Comparison of ENCODE assay signal across 32 cellular contexts in the genomic region with DNA sequence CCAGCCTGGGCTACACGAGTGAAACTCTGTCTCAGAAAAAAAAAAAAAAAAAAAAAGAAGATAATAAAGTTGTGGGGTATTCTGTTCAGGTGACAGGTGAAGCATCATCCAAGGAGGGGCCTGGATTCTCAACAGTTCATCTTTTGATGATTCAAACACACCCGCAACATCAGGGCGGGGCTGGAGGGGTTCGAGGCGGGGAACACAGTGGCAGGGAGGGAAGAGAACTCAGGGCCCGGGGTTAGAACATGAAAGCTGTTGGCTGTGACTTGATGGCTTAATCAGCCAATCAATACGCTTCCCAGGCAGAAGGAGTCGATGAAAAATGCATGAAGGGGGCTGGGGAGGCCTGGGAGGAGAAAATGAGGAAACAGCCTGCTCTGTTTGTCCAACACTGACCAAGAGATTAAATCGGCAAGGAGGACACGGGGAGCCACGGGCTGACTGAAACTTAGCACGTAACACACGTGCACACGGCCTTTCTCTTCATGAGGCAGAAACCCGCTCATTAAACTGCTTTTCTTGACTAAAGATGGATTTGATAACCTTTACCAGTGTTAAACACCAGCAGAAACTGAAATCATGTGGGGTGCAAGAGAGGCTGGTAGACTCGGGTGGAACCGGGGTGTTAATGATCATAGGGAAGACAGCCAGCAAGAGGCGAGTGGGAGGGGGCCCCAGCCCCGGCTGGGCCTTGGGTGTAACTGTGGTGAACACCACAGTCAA.
DNase-seq lines count a peak whose midpoint lies in the region; TF ChIP-seq lines count a peak whose summit lies in the region.
"Had no signal": no experiment of that assay in that cellular context is flagged by ENCODE, and none has a peak within 500 bp of the region (broad histone marks: within the 10 kb centered on the region; RNA-seq: fewer than 3 reads in every experiment).

No MANE protein-coding gene starts in this region.

- no peak overlapping the region for H4K91ac ChIP-seq in H9 (ENCODE audit: insufficient read length, low read depth, low read length)

- no peaks in the 10 kb centered on the region for H3K27me3 ChIP-seq in H9 (ENCODE audit: insufficient read depth, low read length)
- peaks cover 18% of the 10 kb centered on the region for H3K27me3 ChIP-seq in osteoblast (ENCODE audit: insufficient read depth, low read length)
- H3K27me3 ChIP-seq: adrenal gland, hepatocyte, neutrophil, testis had no signal

- no peak overlapping the region for H3K4me3 ChIP-seq in osteoblast (ENCODE audit: insufficient read depth, low read length)
- H3K4me3 ChIP-seq: A549, adrenal gland, GM23248, hepatocyte, PC-9, psoas muscle, sigmoid colon, testis had no signal

- H3K79me2 ChIP-seq in H9 (ENCODE audit: insufficient read depth, low read length), result no peaks in the 10 kb centered on the region
- H3K79me2 ChIP-seq in osteoblast (ENCODE audit: insufficient read depth, low read length), result no peaks in the 10 kb centered on the region
- H3K79me2 ChIP-seq: hepatocyte had no signal

- H3K4me3 Mint-ChIP-seq in H9, result no peak overlapping the region; a peak in 1 of 5 replicates
- H3K4me3 Mint-ChIP-seq in activated CD4-positive, alpha-beta memory T cell treated with anti-CD3 and anti-CD28 coated beads, Interleukin-2, amount 10 ng/mL, durations not matched to agents 7 days and 5 days, result no peak overlapping the region
- H3K4me3 Mint-ChIP-seq: brain; CD4-positive, alpha-beta T cell; IgD-negative memory B cell; mesothelial cell of epicardium; T-helper 17 cell had no signal

- DNase-seq in activated T-cell treated with anti-CD3 and anti-CD28 coated beads for 48 hours (ENCODE audit: low read depth) (peak; percentile 19), H9 (no peak), osteoblast (ENCODE audit: insufficient read length, low spot score, missing footprints) (peak; percentile 5), Kasumi-1 (lab: John Stamatoyannopoulos, UW) (no peak), cortex of kidney (lab: John Stamatoyannopoulos, UW) (no peak)
- DNase-seq in activated T-cell treated with anti-CD3 and anti-CD28 coated beads, Interleukin-2, amount 50 U/mL, for 1 hour, result no peak
- DNase-seq in activated CD4-positive, alpha-beta memory T cell treated with anti-CD3 and anti-CD28 coated beads, Interleukin-2, amount 10 ng/mL, durations not matched to agents 7 days and 5 days, result no peak
- DNase-seq in stimulated activated naive CD4-positive, alpha-beta T cell treated with Interleukin-2 at 50 U/mL for 16 hours (lab: John Stamatoyannopoulos, UW), result no peak
- DNase-seq: activated CD8-positive, alpha-beta memory T cell treated with anti-CD3 and anti-CD28 coated beads, Interleukin-2, amount 50 U/mL, for 4 hours; adrenal gland; CD4-positive, alpha-beta T cell; foreskin melanocyte; GM23248; kidney glomerular epithelial cell; naive B cell; NCI-H1048; NCI-H2107; NCI-H345; NCI-H69; PC-9; sigmoid colon; SK-N-SH; stimulated activated naive CD4-positive, alpha-beta T cell; T-helper 17 cell; testis had no signal

- no peak overlapping the region for H2BK15ac ChIP-seq in H9 (ENCODE audit: low read depth, low read length)

- H3K23ac ChIP-seq in H9 (ENCODE audit: insufficient read length, low read depth, low read length), result no peak overlapping the region

- H4K5ac ChIP-seq in H9 (ENCODE audit: insufficient read length, low read depth, low read length), result no peak overlapping the region

- CTCF ChIA-PET in activated CD4-positive, alpha-beta memory T cell treated with anti-CD3 and anti-CD28 coated beads, Interleukin-2, amount 10 ng/mL, durations not matched to agents 7 days and 5 days (lab: Charles Lee), result no interaction called here

- no peaks in the 10 kb centered on the region for H3K9me3 Mint-ChIP-seq in H9
- peaks cover 2% of the 10 kb centered on the region for H3K9me3 Mint-ChIP-seq in activated CD4-positive, alpha-beta memory T cell treated with anti-CD3 and anti-CD28 coated beads, Interleukin-2, amount 10 ng/mL, durations not matched to agents 7 days and 5 days
- H3K9me3 Mint-ChIP-seq: CD4-positive, alpha-beta T cell; IgD-negative memory B cell; mesothelial cell of epicardium; naive B cell had no signal

- H2BK120ac ChIP-seq in H9 (ENCODE audit: low read depth, low read length, poor library complexity, severe bottlenecking), result no peak overlapping the region

- H4K8ac ChIP-seq in H9 (replicated peaks; ENCODE audit: insufficient read length, low read depth, low read length), result no peak overlapping the region

- H3K27ac ChIP-seq in H9 (ENCODE audit: insufficient read length, low read depth, low read length) (no peak overlapping the region), osteoblast (ENCODE audit: low read depth, low read length) (no peak overlapping the region)
- H3K27ac ChIP-seq: A549, adrenal gland, GM23248, hepatocyte, neutrophil, PC-9, psoas muscle, sigmoid colon, testis had no signal

- no peak overlapping the region for H3K9ac ChIP-seq in H9 (ENCODE audit: extremely low read depth, insufficient read length, low read length)
- H3K9ac ChIP-seq: GM23248, SK-N-SH had no signal

- H2AK5ac ChIP-seq in H9 (ENCODE audit: insufficient read length, low read length), result no peak overlapping the region

- H3K4ac ChIP-seq in H9 (ENCODE audit: low read depth, low read length), result no peak overlapping the region

- no CpG with 5 or more reads among the region's 19 CpGs for WGBS in H9 (ENCODE audit: extremely low coverage, insufficient read length, low lambda C conversion rate)

- no peaks in the 10 kb centered on the region for H3K36me3 Mint-ChIP-seq in H9 (ENCODE audit: insufficient read depth in 1 of 3, low read depth in 3 of 3)
- no peaks in the 10 kb centered on the region for H3K36me3 Mint-ChIP-seq in activated CD4-positive, alpha-beta memory T cell treated with anti-CD3 and anti-CD28 coated beads, Interleukin-2, amount 10 ng/mL, durations not matched to agents 7 days and 5 days (ENCODE audit: low read depth)
- H3K36me3 Mint-ChIP-seq: brain, mesothelial cell of epicardium, naive B cell had no signal

- no peaks in the 10 kb centered on the region for H3K9me3 ChIP-seq in H9 (ENCODE audit: control insufficient read depth, low read depth, low read length)
- H3K9me3 ChIP-seq in osteoblast (ENCODE audit: low read depth, low read length), result no peaks in the 10 kb centered on the region
- H3K9me3 ChIP-seq: A549, adrenal gland, neutrophil, psoas muscle, sigmoid colon, SK-N-SH, testis had no signal

- no peaks in the 10 kb centered on the region for H3K36me3 ChIP-seq in osteoblast (ENCODE audit: insufficient read depth, low read length)
- H3K36me3 ChIP-seq: adrenal gland, neutrophil, sigmoid colon had no signal

- no peak overlapping the region for H3K18ac ChIP-seq in H9 (ENCODE audit: insufficient read length, low read depth, low read length)

- H2AFZ ChIP-seq in H9 (ENCODE audit: low read length) (no peak overlapping the region), osteoblast (ENCODE audit: low read length) (no peak overlapping the region)
- H2AFZ ChIP-seq: GM23248, hepatocyte, PC-9 had no signal

- TF ChIP-seq CTCF in H9 (conservative IDR thresholded peaks at IDR 0.05), result no peak
- no peak for TF ChIP-seq CTCF in osteoblast (IDR thresholded peaks at IDR 0.05; ENCODE audit: extremely low read depth, low read depth, low read length)

- H3K79me1 ChIP-seq in H9 (ENCODE audit: insufficient read depth, low read depth, low read length, poor library complexity, severe bottlenecking), result no peaks in the 10 kb centered on the region

- H3K56ac ChIP-seq in H9 (ENCODE audit: insufficient read length, low read depth, low read length), result no peak overlapping the region

- H2BK20ac ChIP-seq in H9 (ENCODE audit: low read depth, low read length, poor library complexity, severe bottlenecking), result no peak overlapping the region

- peaks cover 3% of the 10 kb centered on the region; the same call in 1 of the 2 replicates for H3K27me3 Mint-ChIP-seq in H9 (ENCODE audit: low read depth)
- H3K27me3 Mint-ChIP-seq in activated CD4-positive, alpha-beta memory T cell treated with anti-CD3 and anti-CD28 coated beads, Interleukin-2, amount 10 ng/mL, durations not matched to agents 7 days and 5 days, result peaks cover 15% of the 10 kb centered on the region
- H3K27me3 Mint-ChIP-seq: CD4-positive, alpha-beta T cell had no signal

- no peaks in the 10 kb centered on the region for H3K23me2 ChIP-seq in H9 (ENCODE audit: insufficient read length, low read depth, low read length, poor library complexity, severe bottlenecking)

- H3K14ac ChIP-seq in H9 (ENCODE audit: insufficient read depth, low read length), result no peak overlapping the region; the same call in 1 of the 2 replicates

- POLR2A ChIA-PET in activated CD4-positive, alpha-beta memory T cell treated with anti-CD3 and anti-CD28 coated beads, Interleukin-2, amount 10 ng/mL, durations not matched to agents 7 days and 5 days (lab: Charles Lee), result no interaction called here

- H4K20me1 ChIP-seq in H9 (ENCODE audit: control insufficient read depth, insufficient read depth, insufficient read length), result no peaks in the 10 kb centered on the region
- H4K20me1 ChIP-seq in osteoblast (ENCODE audit: insufficient read depth, low read length), result peaks cover 2% of the 10 kb centered on the region

- H3K4me1 Mint-ChIP-seq in H9, result peaks cover 0 to 10% of the 10 kb centered on the region in 2 experiments; a peak in 2 of 4 replicates
- peaks cover 20% of the 10 kb centered on the region for H3K4me1 Mint-ChIP-seq in activated CD4-positive, alpha-beta memory T cell treated with anti-CD3 and anti-CD28 coated beads, Interleukin-2, amount 10 ng/mL, durations not matched to agents 7 days and 5 days
- H3K4me1 Mint-ChIP-seq: IgD-negative memory B cell, mesothelial cell of epicardium had no signal

- no peak overlapping the region for H3T11ph ChIP-seq in H9 (ENCODE audit: low read length)

- peak overlapping the region in 2 of 3 experiments; percentile 1 to 24; a peak in 2 of 7 replicates for H3K27ac Mint-ChIP-seq in H9
- peak overlapping the region; percentile 71 for H3K27ac Mint-ChIP-seq in activated CD4-positive, alpha-beta memory T cell treated with anti-CD3 and anti-CD28 coated beads, Interleukin-2, amount 10 ng/mL, durations not matched to agents 7 days and 5 days
- H3K27ac Mint-ChIP-seq: CD4-positive, alpha-beta T cell; IgD-negative memory B cell; mesothelial cell of epicardium; naive B cell had no signal

- H3K4me1 ChIP-seq in H9 (ENCODE audit: insufficient read depth, low read length) (no peaks in the 10 kb centered on the region), osteoblast (ENCODE audit: insufficient read depth, low read length) (peaks cover under 1% of the 10 kb centered on the region)
- H3K4me1 ChIP-seq: A549, adrenal gland, psoas muscle, sigmoid colon, testis had no signal

- no peak overlapping the region for H2BK5ac ChIP-seq in H9 (ENCODE audit: insufficient read length, low read length)

- no peak overlapping the region for H3K4me2 ChIP-seq in H9 (ENCODE audit: insufficient read depth, insufficient read length, low read length)
- no peak overlapping the region for H3K4me2 ChIP-seq in osteoblast (ENCODE audit: insufficient read depth, low read length)
- H3K4me2 ChIP-seq: A549, hepatocyte, PC-9, SK-N-SH had no signal

- H2BK12ac ChIP-seq in H9 (ENCODE audit: insufficient read length, low read depth, low read length), result no peak overlapping the region

Comparison
In these comparisons a context has a peak if more than half of its experiments do, and no peak if none do; other contexts are left out.
1. DNase-seq: peak in activated T-cell treated with anti-CD3 and anti-CD28 coated beads for 48 hours (single experiment) and osteoblast (single experiment); none in activated T-cell treated with anti-CD3 and anti-CD28 coated beads, Interleukin-2, amount 50 U/mL, for 1 hour (single experiment), H9 (single experiment), activated CD4-positive, alpha-beta memory T cell treated with anti-CD3 and anti-CD28 coated beads, Interleukin-2, amount 10 ng/mL, durations not matched to agents 7 days and 5 days (single experiment), Kasumi-1 (0 of 2), cortex of kidney (single experiment) and stimulated activated naive CD4-positive, alpha-beta T cell treated with Interleukin-2 at 50 U/mL for 16 hours (single experiment).